In genomic region chr9:83649515-83649914, GRCh38 we compare ENCODE assay signal across 12 cellular contexts. TPM values are rescaled to one million over a fixed set of nuclear protein-coding genes. Genes with fewer than 3 reads are reported as not detected.
A peak's percentile ranks its signal among the peaks of the same experiment; 100 is the strongest.
DNase-seq lines count a peak whose midpoint lies in the region; ATAC-seq, FAIRE-seq and TF ChIP-seq lines count a peak whose summit lies in the region.
"Had no signal": no experiment of that assay in that cellular context is flagged by ENCODE, and none has a peak within 500 bp of the region (broad histone marks: within the 10 kb centered on the region; RNA-seq: fewer than 3 reads in every experiment).

No MANE protein-coding gene starts in this region.

- peaks cover 14% of the 10 kb centered on the region for H3K4me1 Mint-ChIP-seq in WTC11

- H3K27ac ChIP-seq in HUES6 (ENCODE audit: low read depth, low read length): peak overlapping the region; percentile 63; the same call in 1 of the 2 replicates
- H3K27ac ChIP-seq: GM23248, transverse colon had no signal

- peak overlapping the region; percentile 83 for H3K27ac Mint-ChIP-seq in WTC11

- no peaks in the 10 kb centered on the region for H3K27me3 Mint-ChIP-seq in WTC11 (ENCODE audit: low read depth)

- peaks cover 49% of the 10 kb centered on the region for H3K36me3 ChIP-seq in HUES6 (ENCODE audit: control insufficient read depth, insufficient read depth, low read length)

- no peaks in the 10 kb centered on the region for H3K27me3 ChIP-seq in HUES6 (ENCODE audit: control insufficient read depth, insufficient read depth, low read length)
- H3K27me3 ChIP-seq: transverse colon had no signal

- H3K9me3 Mint-ChIP-seq in WTC11: peaks cover 15% of the 10 kb centered on the region

- FAIRE-seq in GM19239 (lab: Jason Lieb, UNC): no peak

- TF ChIP-seq CTCF in WTC11 (IDR thresholded peaks at IDR 0.05): no peak

- CTCF ChIA-PET in WTC11 (lab: Charles Lee): interaction anchor here (0.6 to 4.6 kb wide), 18 partner anchors 10 to 430 kb away, joined by 3 to 71 read pairs (median 6); partner anchors contain the start of gene IDNK

- peak overlapping the region; percentile 44 for H3K9ac ChIP-seq in HUES6 (ENCODE audit: low read length)
- H3K9ac ChIP-seq: GM23248 had no signal

- POLR2A ChIA-PET in WTC11 (lab: Charles Lee): interaction anchor here (1.0 kb wide), 1 partner anchor 38 kb away, joined by 3 read pairs; no protein-coding TSS in a partner anchor

- H3K36me3 Mint-ChIP-seq in WTC11: peaks cover 40% of the 10 kb centered on the region

- peaks cover 7% of the 10 kb centered on the region; the same call in 1 of the 2 replicates for H3K9me3 ChIP-seq in HUES6 (ENCODE audit: control insufficient read depth, insufficient read depth, low read depth, low read length)
- H3K9me3 ChIP-seq: transverse colon had no signal

- DNase-seq in G401 (ENCODE audit: low spot score): peak; percentile 7
- DNase-seq in WTC11 (ENCODE audit: low spot score): peak; percentile 17
- DNase-seq in iPS-NIHi7 (ENCODE audit: extremely low spot score): peak; percentile 26
- no peak for DNase-seq in NCI-H1105 (lab: John Stamatoyannopoulos, UW)
- no peak for DNase-seq in NCI-H524 treated with DMSO at 0.1 percent for 48 hours (lab: John Stamatoyannopoulos, UW)
- no peak for DNase-seq in GM19239 (ENCODE audit: insufficient read length, low spot score)
- DNase-seq: cortex of kidney had no signal

- no peak overlapping the region for H3K4me3 ChIP-seq in HUES6 (ENCODE audit: low read depth, low read length)
- H3K4me3 ChIP-seq: GM23248, transverse colon had no signal

- H3K4me3 Mint-ChIP-seq in WTC11: no peak overlapping the region
- H3K4me3 Mint-ChIP-seq: CD14-positive monocyte had no signal

- H3K4me1 ChIP-seq in HUES6 (ENCODE audit: control insufficient read depth, insufficient read depth, low read length): peaks cover 6% of the 10 kb centered on the region; the same call in 1 of the 2 replicates
- H3K4me1 ChIP-seq: transverse colon had no signal

- peak; percentile 74 for ATAC-seq in WTC11
- ATAC-seq in HG03565 (IDR thresholded peaks at IDR 0.05; ENCODE audit: unreplicated experiment): no peak

- in situ Hi-C loops in G401 (cut with HindIII; ENCODE audit: low sequenced_read_pairs): no loop called here

TF ChIP-seq in WTC11, 78 proteins besides CTCF, POLR2A, EP300 and RAD21:
- no peak for TF ChIP-seq NFATC4 (CRISPR knock-in tag; IDR thresholded peaks at IDR 0.05)
- no peak for TF ChIP-seq ELF4 (CRISPR knock-in tag; IDR thresholded peaks at IDR 0.05; ENCODE audit: low read depth)
- TF ChIP-seq RELA (CRISPR knock-in tag; IDR thresholded peaks at IDR 0.05; ENCODE audit: borderline replicate concordance): no peak

RNA-seq across cellular contexts. Expression of gene IDNK, which starts 26.6 kb away (rescaled TPM):
- total RNA-seq in G401 (2014; rRNA removed; shearing (Covaris generic)): 1.8 and 3.8 TPM in 2 replicates
- 0.50 to 0.78 TPM (median 0.69 TPM) in 3 replicates for total RNA-seq in WTC11 (2021)

RNA-seq across cellular contexts. Expression of gene UBQLN1, which starts 58.2 kb away (rescaled TPM):
- total RNA-seq in G401 (2014; rRNA removed; shearing (Covaris generic)): 111 and 152 TPM in 2 replicates
- 103 to 110 TPM (median 105 TPM) in 3 replicates for total RNA-seq in WTC11 (2021)

Comparison
In these comparisons a context has a peak if more than half of its experiments do, and no peak if none do; other contexts are left out.
1. DNase-seq: peak in G401 (single experiment), WTC11 (single experiment) and iPS-NIHi7 (single experiment); none in NCI-H1105 (single experiment), NCI-H524 treated with DMSO at 0.1 percent for 48 hours (single experiment) and GM19239 (single experiment).